In the genomic region with DNA sequence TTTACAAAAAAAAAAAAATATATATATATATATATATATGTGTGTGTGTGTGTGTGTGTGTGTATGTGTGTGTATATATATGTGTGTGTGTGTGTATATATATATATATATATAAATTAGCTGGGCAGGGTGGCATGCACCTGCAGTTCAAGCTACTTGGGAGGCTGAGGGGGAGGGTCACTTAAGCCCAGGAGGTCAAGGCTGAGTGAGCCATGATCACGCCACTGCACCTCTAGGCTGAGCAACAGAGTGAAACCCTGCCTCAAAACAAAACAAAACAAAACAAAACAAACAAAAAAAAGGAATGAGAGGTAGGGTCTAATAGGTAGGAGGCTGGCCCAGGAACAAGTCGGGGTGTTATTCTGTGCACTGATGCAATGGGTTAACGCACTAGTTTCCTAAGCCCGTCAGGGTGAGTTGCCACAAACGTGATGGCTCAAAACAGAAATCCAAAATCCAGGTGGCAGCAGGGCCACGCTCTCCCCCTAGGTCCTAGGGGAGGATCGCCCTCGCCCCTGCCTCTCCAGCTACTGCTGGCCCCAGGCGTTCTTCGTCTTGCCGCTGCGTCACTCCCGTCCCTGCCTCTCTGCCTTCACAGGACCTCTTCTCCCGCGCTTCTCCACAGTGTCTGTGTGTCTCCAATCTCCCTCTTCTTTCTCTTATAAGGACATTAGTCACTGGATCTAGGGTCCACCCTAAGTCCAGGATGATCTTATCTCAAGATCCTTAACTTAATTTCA, we compare ENCODE assay signal across 1 cellular context. TPM values are rescaled to one million over a fixed set of nuclear protein-coding genes. Genes with fewer than 3 reads are reported as not detected.
"Had no signal": no experiment of that assay in that cellular context is flagged by ENCODE, and none has a peak within 500 bp of the region (broad histone marks: within the 10 kb centered on the region; RNA-seq: fewer than 3 reads in every experiment).

No MANE protein-coding gene starts in this region.

RNA-seq across cellular contexts. Expression of a gene that starts 24.3 kb away (rescaled TPM):
- polyA plus RNA-seq: naive thymus-derived CD8-positive, alpha-beta T cell had no signal
